8 cellular contexts compared by ENCODE assay signal in the genomic region with DNA sequence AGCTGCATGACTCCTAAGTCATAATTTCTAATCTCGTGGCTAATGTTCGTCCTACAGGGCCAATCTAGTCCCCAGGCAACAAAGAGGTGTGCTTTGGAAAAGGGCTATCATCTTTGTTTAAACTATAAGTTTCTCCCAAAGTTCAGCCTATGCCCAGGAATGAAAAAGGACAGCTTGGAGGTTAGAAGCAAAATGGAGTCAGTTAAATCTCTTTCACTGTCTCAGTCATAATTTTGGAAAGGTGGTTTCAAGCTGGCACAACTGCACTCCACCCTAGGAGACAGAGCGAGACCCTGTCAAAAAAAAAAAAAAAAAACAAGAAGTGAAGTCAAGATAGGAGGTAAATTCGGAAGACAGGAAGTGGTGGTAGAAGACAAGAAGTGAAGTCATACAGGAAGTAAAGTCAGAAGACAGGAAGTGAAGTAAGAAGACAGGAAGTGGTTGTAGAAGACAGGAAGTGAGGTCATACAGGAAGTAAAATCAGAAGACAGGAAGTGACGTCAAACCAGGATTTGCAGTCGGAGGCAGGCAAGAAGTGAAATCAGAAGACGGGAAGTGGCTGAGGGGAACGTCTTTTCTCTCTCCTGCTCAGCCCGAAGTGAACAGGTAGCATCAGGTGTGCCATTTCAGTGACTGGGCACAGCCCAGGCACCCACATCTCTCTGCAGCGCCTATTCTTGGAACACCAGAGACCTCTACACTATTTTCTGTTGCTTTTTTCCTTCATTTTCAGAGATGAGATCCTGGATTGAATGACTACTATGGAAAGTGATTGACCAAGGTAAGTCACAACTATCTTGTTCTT. TPM values are rescaled to one million over a fixed set of nuclear protein-coding genes. Genes with fewer than 3 reads are reported as not detected.
A peak's percentile ranks its signal among the peaks of the same experiment; 100 is the strongest.
DNase-seq lines count a peak whose midpoint lies in the region.

No MANE protein-coding gene starts in this region.

- DNase-seq in NCI-H146 (lab: John Stamatoyannopoulos, UW) (peak; percentile 19), NCI-H146 treated with DMSO at 0.1 percent for 48 hours (lab: John Stamatoyannopoulos, UW; ENCODE audit: unreplicated experiment) (no peak), M059J (ENCODE audit: low read depth) (peak; percentile 57), T-helper 1 cell (peak; percentile 25 to 94 (median 43)), astrocyte of the hippocampus (ENCODE audit: low read depth, low spot score) (peak; percentile 20), kidney tubule cell (ENCODE audit: low spot score) (peak; percentile 89), AG08396 (ENCODE audit: low spot score) (no peak)
- DNase-seq in stimulated activated CD4-positive, alpha-beta T cell treated with anti-CD3 and anti-CD28 coated beads, TNF-alpha, amount 100 ng/mL, for 4 hours (ENCODE audit: low read depth in 3 of 3): peak; percentile 6 to 8 (median 8)

RNA-seq across cellular contexts. Expression of gene GP6, which starts 32.2 kb away (rescaled TPM):
- not detected in 2 replicates for total RNA-seq in M059J (2014; rRNA removed; shearing (Covaris generic))

RNA-seq across cellular contexts. Expression of gene NLRP2, which starts 39.7 kb away (rescaled TPM):
- not detected in 2 replicates for total RNA-seq in M059J (2014; rRNA removed; shearing (Covaris generic))

RNA-seq across cellular contexts. Expression of gene RDH13, which starts 57.1 kb away (rescaled TPM):
- 2.8 and 5.3 TPM in 2 replicates for total RNA-seq in M059J (2014; rRNA removed; shearing (Covaris generic))

RNA-seq across cellular contexts. Expression of gene NLRP7, which starts 58.6 kb away (rescaled TPM):
- not detected in 2 replicates for total RNA-seq in M059J (2014; rRNA removed; shearing (Covaris generic))

Comparison
In these comparisons a context has a peak if more than half of its experiments do, and no peak if none do; other contexts are left out.
1. DNase-seq: peak in NCI-H146 (single experiment), M059J (single experiment), T-helper 1 cell (5 of 5), astrocyte of the hippocampus (single experiment), kidney tubule cell (single experiment) and stimulated activated CD4-positive, alpha-beta T cell treated with anti-CD3 and anti-CD28 coated beads, TNF-alpha, amount 100 ng/mL, for 4 hours (3 of 3); none in NCI-H146 treated with DMSO at 0.1 percent for 48 hours (single experiment) and AG08396 (single experiment).